ENCODE assay signal across 9 cellular contexts in the genomic region with DNA sequence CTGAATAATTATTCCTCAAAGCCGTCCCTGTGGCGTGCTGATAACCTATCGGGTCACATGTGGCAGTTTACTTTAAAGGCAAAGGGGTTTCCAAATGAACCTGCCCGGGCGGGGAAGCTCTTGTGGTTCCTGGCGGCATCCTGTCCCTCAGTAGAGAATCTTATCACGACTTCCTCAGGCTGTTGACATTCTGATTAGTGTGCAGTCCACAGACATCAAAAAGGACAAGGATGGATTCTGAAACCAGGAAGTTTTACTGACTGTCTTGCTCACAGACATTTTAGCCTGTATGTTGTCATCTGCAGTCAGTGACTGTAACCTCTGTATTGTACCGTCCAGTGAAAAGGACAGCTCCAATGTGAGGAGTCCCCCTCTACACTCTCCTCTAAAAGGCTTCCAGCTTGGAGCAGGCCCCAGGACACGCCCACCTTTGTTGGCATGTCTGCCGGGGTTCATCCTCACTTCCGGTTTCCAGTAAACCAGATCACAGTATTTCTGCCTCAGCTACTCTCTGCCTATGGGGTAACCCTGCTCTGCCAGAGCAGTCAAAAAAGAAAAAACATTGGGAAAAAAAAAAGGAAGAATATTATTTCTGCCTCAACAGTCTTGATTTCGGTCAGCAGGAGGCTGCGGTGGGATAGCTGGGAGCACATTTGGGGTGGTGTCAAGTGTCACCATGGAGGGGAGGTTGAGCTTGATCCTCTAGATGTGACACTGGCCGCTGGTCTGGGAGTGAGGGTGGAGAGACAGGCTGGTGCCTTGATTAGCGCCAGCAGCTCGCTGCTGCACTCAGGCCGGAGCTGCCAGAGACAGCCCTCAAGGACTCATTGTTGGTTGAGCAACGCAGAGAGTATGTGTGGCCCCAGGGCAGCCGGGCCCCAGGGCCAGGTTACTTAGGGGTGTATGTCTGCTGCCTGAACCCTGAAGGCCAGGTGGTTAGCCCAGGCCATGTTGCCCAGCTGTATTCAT.
A peak's percentile ranks its signal among the peaks of the same experiment; 100 is the strongest.
DNase-seq lines count a peak whose midpoint lies in the region; ATAC-seq and TF ChIP-seq lines count a peak whose summit lies in the region.
"Had no signal": no experiment of that assay in that cellular context is flagged by ENCODE, and none has a peak within 500 bp of the region (broad histone marks: within the 10 kb centered on the region; RNA-seq: fewer than 3 reads in every experiment).

No MANE protein-coding gene starts in this region.

- H4K91ac ChIP-seq in IMR-90 (ENCODE audit: insufficient read depth, low read depth, low read length), result no peak overlapping the region

- H3K4ac ChIP-seq in IMR-90 (ENCODE audit: low read depth, low read length), result 0 out of 2 replicates have a peak overlapping the region, but pooled peaks have one; percentile 27

- H4K20me1 ChIP-seq in IMR-90 (ENCODE audit: insufficient read depth, low read length), result no peaks in the 10 kb centered on the region

- TF ChIP-seq POLR2A in IMR-90 (IDR thresholded peaks at IDR 0.05; ENCODE audit: low read depth, low read length) (no peak), gastrocnemius medialis (IDR thresholded peaks at IDR 0.05) (no peak)

- in situ Hi-C loops in IMR-90 (cut with MboI; ENCODE audit: low sequenced_read_pairs), result no loop called here
- in situ Hi-C loops in gastrocnemius medialis (cut with MboI; ENCODE audit: low sequenced_read_pairs in 4 of 4), result no loop called here
- in situ Hi-C loops in brain microvascular endothelial cell (cut with HindIII; ENCODE audit: low pct_ligation_motif_present, low sequenced_read_pairs), result no loop called here

- peak overlapping the region; percentile 17 to 77; a peak in 3 of 4 replicates for H4K8ac ChIP-seq in IMR-90 (ENCODE audit: low read depth in 2 of 2, low read length in 2 of 2)

- H3K4me1 ChIP-seq in IMR-90 (ENCODE audit: control insufficient read depth, insufficient read depth, low read length) (peaks cover 2% of the 10 kb centered on the region; the same call in 1 of the 2 replicates), gastrocnemius medialis (peaks cover 4 to 13% of the 10 kb centered on the region in 2 donors)
- H3K4me1 ChIP-seq: uterus had no signal

- dilution Hi-C loops in IMR-90 (cut with HindIII; ENCODE audit: low sequenced_read_pairs, unreplicated experiment), result no loop called here

- no peak for DNase-seq in IMR-90
- peak; percentile 71 for DNase-seq in activated CD8-positive, alpha-beta memory T cell treated with anti-CD3 and anti-CD28 coated beads for 24 hours
- peak; percentile 28 for DNase-seq in germinal center (ENCODE audit: low spot score)
- peak in 1 of 2 donors; percentile 15 for DNase-seq in gastrocnemius medialis
- DNase-seq in brain microvascular endothelial cell, result no peak
- no peak for DNase-seq in DMS 273 (lab: John Stamatoyannopoulos, UW; ENCODE audit: unreplicated experiment)

- H2AFZ ChIP-seq in IMR-90 (replicated peaks; ENCODE audit: low read length, poor library complexity), result peak overlapping the region; percentile 80

- H3K27me3 ChIP-seq in IMR-90 (ENCODE audit: control insufficient read depth, insufficient read depth, low read length), result peaks cover 3% of the 10 kb centered on the region
- H3K27me3 ChIP-seq in gastrocnemius medialis, result no peaks in the 10 kb centered on the region
- H3K27me3 ChIP-seq in brain microvascular endothelial cell (replicated peaks), result no peaks in the 10 kb centered on the region
- H3K27me3 ChIP-seq: uterus had no signal

- ATAC-seq in IMR-90 (ENCODE audit: low read depth), result peak; percentile 54
- ATAC-seq in gastrocnemius medialis, result peak; percentile 11 to 33
- ATAC-seq in GM19395 (IDR thresholded peaks at IDR 0.05; ENCODE audit: unreplicated experiment), result no peak
- no peak for ATAC-seq in HG03442 (IDR thresholded peaks at IDR 0.05; ENCODE audit: unreplicated experiment)

- H3K27ac ChIP-seq in IMR-90 (ENCODE audit: insufficient read depth, low read length), result no peak overlapping the region
- H3K27ac ChIP-seq in gastrocnemius medialis, result peak overlapping the region; percentile 11 to 49 (median 34)
- H3K27ac ChIP-seq in brain microvascular endothelial cell, result no peak overlapping the region

- TF ChIP-seq CTCF in IMR-90 (conservative IDR thresholded peaks at IDR 0.05; ENCODE audit: low read depth, low read length), result no peak
- TF ChIP-seq CTCF in gastrocnemius medialis (IDR thresholded peaks at IDR 0.05 in 4 of 5, conservative IDR thresholded peaks at IDR 0.05 in 1 of 5), result no peak
- no peak for TF ChIP-seq CTCF in brain microvascular endothelial cell (IDR thresholded peaks at IDR 0.05; ENCODE audit: low read depth, low read length, missing control alignments)

- intact Hi-C loops in IMR-90 (cut with micrococcal nuclease), result no loop called here
- intact Hi-C loops in gastrocnemius medialis (cut with DNase I; ENCODE audit: low total_unique reads), result no loop called here

- H3K36me3 ChIP-seq in IMR-90 (ENCODE audit: control insufficient read depth, insufficient read depth, low read length) (no peaks in the 10 kb centered on the region), gastrocnemius medialis (no peaks in the 10 kb centered on the region), brain microvascular endothelial cell (replicated peaks) (no peaks in the 10 kb centered on the region)
- H3K36me3 ChIP-seq: uterus had no signal

- no peak for TF ChIP-seq RAD21 in IMR-90 (IDR thresholded peaks at IDR 0.05; ENCODE audit: low read length)

- peaks cover 7% of the 10 kb centered on the region; the same call in 1 of the 2 replicates for H3K9me1 ChIP-seq in IMR-90 (ENCODE audit: insufficient read depth, low read length)

- WGBS in IMR-90 (ENCODE audit: extremely low coverage in 2 of 2, insufficient read length in 1 of 2), 2 experiments, result 69% methylated on average over 13 of the region's 19 CpGs; no CpG with 5 or more reads in 1 of the 2 experiments

- no peak overlapping the region for H2BK20ac ChIP-seq in IMR-90 (ENCODE audit: low read depth, low read length)

- no peak overlapping the region for H2BK120ac ChIP-seq in IMR-90 (ENCODE audit: low read depth, low read length)

- no peak overlapping the region for H3K4me2 ChIP-seq in IMR-90 (ENCODE audit: low read depth, low read length)

- H3K18ac ChIP-seq in IMR-90 (ENCODE audit: low read depth, low read length), result no peak overlapping the region

- H2BK15ac ChIP-seq in IMR-90 (ENCODE audit: low read depth, low read length), result no peak overlapping the region

- H2AK5ac ChIP-seq in IMR-90 (ENCODE audit: low read depth, low read length), result peak overlapping the region; percentile 20; the same call in 1 of the 2 replicates

- no peaks in the 10 kb centered on the region for H3K79me1 ChIP-seq in IMR-90 (ENCODE audit: low read depth in 1 of 2, low read length in 2 of 2)

- POLR2A ChIA-PET in IMR-90 (lab: Charles Lee; ENCODE audit: unreplicated experiment), result no interaction called here

- no peak overlapping the region for H3K4me3 ChIP-seq in IMR-90 (ENCODE audit: insufficient read depth, low read depth, low read length)
- H3K4me3 ChIP-seq in gastrocnemius medialis, result no peak overlapping the region
- H3K4me3 ChIP-seq in brain microvascular endothelial cell (ENCODE audit: low read depth, low read length), result no peak overlapping the region
- H3K4me3 ChIP-seq: uterus had no signal

- no peak overlapping the region for H3K9ac ChIP-seq in IMR-90 (ENCODE audit: low read depth, low read length)

- H3K56ac ChIP-seq in IMR-90 (ENCODE audit: extremely low read depth, insufficient read depth, low read length), result no peak overlapping the region

- CTCF ChIA-PET in IMR-90 (lab: Yijun Ruan, JAX), result interaction anchor here (1.2 kb wide), 1 partner anchor 14 kb away, joined by 3 read pairs; no protein-coding TSS in a partner anchor

- no TSS peak for BruUV-seq in IMR-90 (replicated peaks; lab: Mats Ljungman, UMichigan)

- peak overlapping the region; percentile 39 for H2AK9ac ChIP-seq in IMR-90 (replicated peaks; ENCODE audit: low read depth, low read length, poor library complexity)

- H3K23ac ChIP-seq in IMR-90 (ENCODE audit: low read depth, low read length), result no peak overlapping the region

- no peaks in the 10 kb centered on the region for H3K9me3 ChIP-seq in IMR-90 (ENCODE audit: control insufficient read depth, insufficient read depth, low read length)
- no peaks in the 10 kb centered on the region for H3K9me3 ChIP-seq in gastrocnemius medialis
- H3K9me3 ChIP-seq: uterus had no signal

- H3K14ac ChIP-seq in IMR-90 (replicated peaks; ENCODE audit: low read depth, low read length), result peak overlapping the region; percentile 28; the same call in 1 of the 2 replicates

- no peak overlapping the region for H2BK5ac ChIP-seq in IMR-90 (ENCODE audit: low read depth, low read length, poor library complexity, severe bottlenecking)

- peak overlapping the region; percentile 25; the same call in 1 of the 2 replicates for H4K5ac ChIP-seq in IMR-90 (ENCODE audit: low read depth, low read length)

TF ChIP-seq in IMR-90, 13 proteins besides CTCF, POLR2A, EP300 and RAD21:
- no peak for TF ChIP-seq USF2 (IDR thresholded peaks at IDR 0.05; ENCODE audit: low read depth, low read length)
- TF ChIP-seq, protein P1, sequence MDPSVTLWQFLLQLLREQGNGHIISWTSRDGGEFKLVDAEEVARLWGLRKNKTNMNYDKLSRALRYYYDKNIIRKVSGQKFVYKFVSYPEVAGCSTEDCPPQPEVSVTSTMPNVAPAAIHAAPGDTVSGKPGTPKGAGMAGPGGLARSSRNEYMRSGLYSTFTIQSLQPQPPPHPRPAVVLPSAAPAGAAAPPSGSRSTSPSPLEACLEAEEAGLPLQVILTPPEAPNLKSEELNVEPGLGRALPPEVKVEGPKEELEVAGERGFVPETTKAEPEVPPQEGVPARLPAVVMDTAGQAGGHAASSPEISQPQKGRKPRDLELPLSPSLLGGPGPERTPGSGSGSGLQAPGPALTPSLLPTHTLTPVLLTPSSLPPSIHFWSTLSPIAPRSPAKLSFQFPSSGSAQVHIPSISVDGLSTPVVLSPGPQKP (IDR thresholded peaks at IDR 0.05; ENCODE audit: borderline replicate concordance, low read depth, low read length), result no peak
- TF ChIP-seq RCOR1 (IDR thresholded peaks at IDR 0.05; ENCODE audit: insufficient replicate concordance, low read length), result no peak

Comparison
In these comparisons a context has a peak if more than half of its experiments do, and no peak if none do; other contexts are left out.
1. ATAC-seq: peak in IMR-90 (single experiment) and gastrocnemius medialis (2 of 2); none in GM19395 (single experiment) and HG03442 (single experiment).
2. DNase-seq: peak in activated CD8-positive, alpha-beta memory T cell treated with anti-CD3 and anti-CD28 coated beads for 24 hours (single experiment) and germinal center (single experiment); none in IMR-90 (single experiment), brain microvascular endothelial cell (single experiment) and DMS 273 (single experiment).
3. H3K27ac ChIP-seq: peak in gastrocnemius medialis (4 of 4); none in IMR-90 (single experiment) and brain microvascular endothelial cell (single experiment).